Comparison of ENCODE assay signal across 19 cellular contexts in genomic region chr6:15362274-15363160, GRCh38.
DNase-seq lines count a peak whose midpoint lies in the region; ATAC-seq, FAIRE-seq and TF ChIP-seq lines count a peak whose summit lies in the region.
"Had no signal": no experiment of that assay in that cellular context is flagged by ENCODE, and none has a peak within 500 bp of the region (broad histone marks: within the 10 kb centered on the region; RNA-seq: fewer than 3 reads in every experiment).

No MANE protein-coding gene starts in this region.

- no peak for TF ChIP-seq EP300 in GM12878 (IDR thresholded peaks at IDR 0.05; ENCODE audit: borderline replicate concordance in 1 of 2, control insufficient read depth in 1 of 2, low read depth in 2 of 2, low read length in 2 of 2)

- intact Hi-C loops in GM12878 (cut with micrococcal nuclease; ENCODE audit: unreplicated experiment): no loop called here

- no peak overlapping the region for H3K27ac ChIP-seq in BLaER1
- no peak overlapping the region; the same call in 1 of the 2 replicates for H3K27ac ChIP-seq in HEK293 (ENCODE audit: extremely low read depth, low read depth, low read length)
- H3K27ac ChIP-seq in GM12878 (ENCODE audit: control insufficient read depth, insufficient read depth): peak overlapping the region; percentile 87
- no peak overlapping the region for H3K27ac ChIP-seq in mesenchymal stem cell (ENCODE audit: low read length, poor library complexity, severe bottlenecking)
- H3K27ac ChIP-seq: prostate gland had no signal

- H3K23ac ChIP-seq in mesenchymal stem cell (ENCODE audit: low read length in 2 of 2): no peak overlapping the region

- H4K91ac ChIP-seq in mesenchymal stem cell (ENCODE audit: low read length): no peak overlapping the region

- peak overlapping the region in 1 of 2 experiments; percentile 63 for H2BK12ac ChIP-seq in mesenchymal stem cell (ENCODE audit: low read length in 2 of 2)

- peaks cover 35% of the 10 kb centered on the region for H3K4me1 Mint-ChIP-seq in T-helper 2 cell treated with Interferon-gamma antibody and Interleukin-4, amounts not matched to agents 5 μg/mL and 100 μg/mL, for 36 hours (ENCODE audit: low read depth)

- H2BK120ac ChIP-seq in mesenchymal stem cell (ENCODE audit: low read depth, low read length): no peak overlapping the region

- TF ChIP-seq RAD21 in GM12878 (IDR thresholded peaks at IDR 0.05; ENCODE audit: insufficient read depth, low read depth, low read length): no peak

- H3K9me3 ChIP-seq in BLaER1 (no peaks in the 10 kb centered on the region; the same call in 1 of the 2 replicates), HEK293 (ENCODE audit: control insufficient read depth, insufficient read depth, low read depth, low read length) (no peaks in the 10 kb centered on the region), GM12878 (replicated peaks; ENCODE audit: control insufficient read depth, insufficient read depth, low read length) (no peaks in the 10 kb centered on the region), mesenchymal stem cell (ENCODE audit: control insufficient read depth, low read length) (no peaks in the 10 kb centered on the region)
- H3K9me3 ChIP-seq: prostate gland had no signal

- peak overlapping the region; percentile 47 for H2AK5ac ChIP-seq in mesenchymal stem cell (ENCODE audit: low read length, severe bottlenecking)

- no peak for TF ChIP-seq CTCF in HEK293 (tag by site-specific recombination; IDR thresholded peaks at IDR 0.05)
- TF ChIP-seq CTCF in GM12878 (IDR thresholded peaks at IDR 0.05 in 2 of 3, conservative IDR thresholded peaks at IDR 0.05 in 1 of 3; ENCODE audit: control insufficient read depth in 2 of 3, extremely low read depth in 1 of 3, insufficient read depth in 1 of 3, low read depth in 3 of 3, low read length in 3 of 3): no peak

- in situ Hi-C loops in GM12878 (cut with MboI): no loop called here

- peak overlapping the region; percentile 80 for H3K4me2 ChIP-seq in BLaER1
- peak overlapping the region; percentile 86 for H3K4me2 ChIP-seq in GM12878 (ENCODE audit: control insufficient read depth, insufficient read depth)
- H3K4me2 ChIP-seq in mesenchymal stem cell (ENCODE audit: low read length, poor library complexity, severe bottlenecking): no peak overlapping the region

- H3K4ac ChIP-seq in mesenchymal stem cell (ENCODE audit: low read depth in 1 of 2, low read length in 2 of 2): no peak overlapping the region

- H3K4me3 Mint-ChIP-seq in T-helper 2 cell treated with Interferon-gamma antibody and Interleukin-4, amounts not matched to agents 5 μg/mL and 100 μg/mL, for 36 hours: no peak overlapping the region
- H3K4me3 Mint-ChIP-seq: activated CD8-positive, alpha-beta T cell treated with anti-CD3 and anti-CD28 coated beads for 36 hours; CD4-positive, CD25-positive, alpha-beta regulatory T cell had no signal

- peak overlapping the region in 1 of 2 experiments; percentile 59 for H3K18ac ChIP-seq in mesenchymal stem cell (ENCODE audit: low read depth in 1 of 2, low read length in 2 of 2)

- no peaks in the 10 kb centered on the region for H3K9me3 Mint-ChIP-seq in T-helper 2 cell treated with Interferon-gamma antibody and Interleukin-4, amounts not matched to agents 5 μg/mL and 100 μg/mL, for 36 hours
- H3K9me3 Mint-ChIP-seq: activated CD8-positive, alpha-beta T cell treated with anti-CD3 and anti-CD28 coated beads for 36 hours; CD4-positive, CD25-positive, alpha-beta regulatory T cell had no signal

- H2AFZ ChIP-seq in GM12878 (ENCODE audit: control insufficient read depth, low read depth, low read length) (no peak overlapping the region), mesenchymal stem cell (ENCODE audit: low read depth, low read length) (no peak overlapping the region)

- no peaks in the 10 kb centered on the region for H3K27me3 Mint-ChIP-seq in T-helper 2 cell treated with Interferon-gamma antibody and Interleukin-4, amounts not matched to agents 5 μg/mL and 100 μg/mL, for 36 hours (ENCODE audit: low read depth)
- H3K27me3 Mint-ChIP-seq: activated CD8-positive, alpha-beta T cell treated with anti-CD3 and anti-CD28 coated beads for 36 hours; CD4-positive, CD25-positive, alpha-beta regulatory T cell had no signal

- peaks cover 74% of the 10 kb centered on the region for H3K4me1 ChIP-seq in BLaER1
- H3K4me1 ChIP-seq in HEK293 (ENCODE audit: control insufficient read depth, insufficient read depth, low read length): peaks cover 63% of the 10 kb centered on the region
- peaks cover 73% of the 10 kb centered on the region for H3K4me1 ChIP-seq in GM12878 (ENCODE audit: control insufficient read depth, insufficient read depth, low read length)
- peaks cover 14% of the 10 kb centered on the region for H3K4me1 ChIP-seq in mesenchymal stem cell (ENCODE audit: control insufficient read depth, insufficient read depth, low read depth, low read length)

- 95% methylated on average over 9 of the region's 9 CpGs for WGBS in GM12878 (ENCODE audit: insufficient coverage, insufficient replicate concordance, low lambda C conversion rate, missing lambda C conversion rate)
- WGBS in mesenchymal stem cell: 82% methylated on average over 9 of the region's 9 CpGs

- no peak overlapping the region for H3K27ac Mint-ChIP-seq in T-helper 2 cell treated with Interferon-gamma antibody and Interleukin-4, amounts not matched to agents 5 μg/mL and 100 μg/mL, for 36 hours
- H3K27ac Mint-ChIP-seq: activated CD8-positive, alpha-beta T cell treated with anti-CD3 and anti-CD28 coated beads for 36 hours; CD4-positive, CD25-positive, alpha-beta regulatory T cell had no signal

- peaks cover 6% of the 10 kb centered on the region for H3K36me3 Mint-ChIP-seq in T-helper 2 cell treated with Interferon-gamma antibody and Interleukin-4, amounts not matched to agents 5 μg/mL and 100 μg/mL, for 36 hours (ENCODE audit: low read depth)

- H3K14ac ChIP-seq in mesenchymal stem cell (ENCODE audit: low read length in 2 of 2): no peak overlapping the region

- TF ChIP-seq POLR2A in GM12878 (IDR thresholded peaks at IDR 0.05; ENCODE audit: low read depth, low read length): no peak

- BruUV-seq in GM12878 (replicated peaks; lab: Mats Ljungman, UMichigan): no TSS peak

- no peak for FAIRE-seq in GM12878 (lab: Jason Lieb, UNC)
- FAIRE-seq: bronchial epithelial cell had no signal

- H4K20me1 ChIP-seq in BLaER1 (peaks cover 100% of the 10 kb centered on the region), GM12878 (ENCODE audit: control insufficient read depth, insufficient read depth) (no peaks in the 10 kb centered on the region)

- DNase-seq in GM12878 (ENCODE audit: low read depth, low spot score): no peak
- no peak for DNase-seq in mesenchymal stem cell
- DNase-seq in T-helper 2 cell treated with Interferon-gamma antibody and Interleukin-4, amounts not matched to agents 5 μg/mL and 100 μg/mL, for 36 hours (ENCODE audit: low spot score): no peak
- DNase-seq in NCI-H2171 treated with DMSO at 0.1 percent for 48 hours (lab: John Stamatoyannopoulos, UW): no peak
- DNase-seq: activated CD4-positive, CD25-positive, alpha-beta regulatory T cell treated with anti-CD3 and anti-CD28 coated beads, Interleukin-2, amount 50 U/mL, for 72 hours; activated CD8-positive, alpha-beta T cell treated with anti-CD3 and anti-CD28 coated beads for 36 hours; CD4-positive, CD25-positive, alpha-beta regulatory T cell; head of caudate nucleus; NCI-H1436 treated with DMSO at 0.1 percent for 48 hours; NCI-H345; PC-3; Right ventricle myocardium superior; substantia nigra; SW 1271 had no signal

- H3K79me1 ChIP-seq in mesenchymal stem cell (replicated peaks; ENCODE audit: low read length, poor library complexity, severe bottlenecking): peaks cover 37% of the 10 kb centered on the region

- no peak overlapping the region for H2BK15ac ChIP-seq in mesenchymal stem cell (ENCODE audit: low read depth, poor library complexity, severe bottlenecking)

- POLR2A ChIA-PET in HEK293 (lab: Yijun Ruan, JAX) (interaction anchor here (0.6 to 1.7 kb wide), 3 partner anchors 10 to 23 kb away, joined by 3 to 12 read pairs (median 6); no protein-coding TSS in a partner anchor), GM12878 (lab: Charles Lee) (interaction anchor here (0.7 kb wide), 1 partner anchor 50 kb away, joined by 3 read pairs; no protein-coding TSS in a partner anchor)

- no peak overlapping the region for H3K4me3 ChIP-seq in BLaER1
- no peak overlapping the region for H3K4me3 ChIP-seq in HEK293 (ENCODE audit: low read depth, low read length)
- peak overlapping the region; percentile 24; the same call in 1 of the 2 replicates for H3K4me3 ChIP-seq in GM12878
- H3K4me3 ChIP-seq in mesenchymal stem cell (ENCODE audit: insufficient read depth in 1 of 2, low read depth in 1 of 2, low read length in 2 of 2): no peak overlapping the region
- H3K4me3 ChIP-seq: prostate gland had no signal

- H3K36me3 ChIP-seq in BLaER1 (peaks cover 13% of the 10 kb centered on the region), HEK293 (ENCODE audit: control insufficient read depth in 2 of 2, insufficient read depth in 1 of 2, low read length in 2 of 2) (no peaks in the 10 kb centered on the region), GM12878 (ENCODE audit: control insufficient read depth in 2 of 2, insufficient read depth in 2 of 2, low read length in 1 of 2) (peaks cover 0 to 3% of the 10 kb centered on the region in 2 experiments; a peak in 1 of 4 replicates), mesenchymal stem cell (ENCODE audit: control insufficient read depth in 1 of 2, insufficient read depth in 2 of 2, low read depth in 1 of 2, low read length in 2 of 2) (no peaks in the 10 kb centered on the region)
- H3K36me3 ChIP-seq: prostate gland had no signal

- H4K8ac ChIP-seq in mesenchymal stem cell (ENCODE audit: low read length): no peak overlapping the region

- peaks cover 98% of the 10 kb centered on the region for H3K79me2 ChIP-seq in GM12878 (ENCODE audit: control insufficient read depth, insufficient read depth, low read length)

- SMC1A ChIA-PET in GM12878 (lab: Charles Lee; ENCODE audit: uncharacterized antibody, unreplicated experiment): interaction anchor here (0.8 to 6.8 kb wide), 7 partner anchors 14 to 77 kb away, joined by 3 to 85 read pairs (median 5); no protein-coding TSS in a partner anchor

- RAD21 ChIA-PET in GM12878 (lab: Charles Lee; ENCODE audit: unreplicated experiment): interaction anchor here (0.7 to 1.8 kb wide), 5 partner anchors 24 to 108 kb away, joined by 3 to 5 read pairs (median 3); no protein-coding TSS in a partner anchor

- H3K27me3 ChIP-seq in BLaER1 (no peaks in the 10 kb centered on the region), GM12878 (replicated peaks in 1 of 2; ENCODE audit: control insufficient read depth in 2 of 2, insufficient read depth in 2 of 2, low read length in 1 of 2) (no peaks in the 10 kb centered on the region), mesenchymal stem cell (ENCODE audit: control insufficient read depth in 1 of 2, insufficient read depth in 1 of 2, low read length in 2 of 2) (no peaks in the 10 kb centered on the region)

- no peak overlapping the region for H2BK5ac ChIP-seq in mesenchymal stem cell (ENCODE audit: low read depth, low read length, poor library complexity, severe bottlenecking)

- H3K9ac ChIP-seq in BLaER1 (no peak overlapping the region), GM12878 (ENCODE audit: control insufficient read depth, insufficient read depth, low read length) (no peak overlapping the region; the same call in 1 of the 2 replicates), mesenchymal stem cell (ENCODE audit: low read length) (no peak overlapping the region)

- ATAC-seq in GM12878 (no peak), esophagus mucosa (no peak)
- ATAC-seq: PC-3 had no signal

- CTCF ChIA-PET in HEK293 (lab: Yijun Ruan, JAX): interaction anchor here (0.6 to 1.2 kb wide), 4 partner anchors 23 to 396 kb away, joined by 3 to 4 read pairs (median 3); no protein-coding TSS in a partner anchor
- CTCF ChIA-PET in GM12878 (lab: Yijun Ruan, JAX): interaction anchor here (0.5 to 1.3 kb wide), 6 partner anchors 22 to 245 kb away, joined by 3 to 4 read pairs (median 3); no protein-coding TSS in a partner anchor
